ENCODE assay signal across 15 cellular contexts in the genomic region with DNA sequence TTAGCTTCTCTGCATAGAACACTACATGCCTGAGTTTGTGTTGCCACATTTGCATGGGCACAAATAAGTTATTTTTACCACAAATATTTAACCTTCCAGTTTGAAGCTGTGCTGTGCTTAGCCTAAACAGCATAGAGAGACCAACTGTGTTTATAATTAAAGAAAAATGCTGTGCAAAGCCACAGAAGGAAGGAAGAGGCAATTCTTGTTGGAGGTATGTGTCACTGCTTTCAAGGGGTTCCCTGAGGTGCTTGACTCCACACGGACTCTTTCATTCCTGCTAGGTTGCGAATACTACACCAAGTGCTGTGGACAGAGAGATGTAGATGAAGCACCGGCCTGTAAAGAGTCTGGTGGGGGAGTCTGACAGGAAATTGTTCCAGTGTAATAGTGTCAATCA. TPM values are rescaled to one million over a fixed set of nuclear protein-coding genes. Genes with fewer than 3 reads are reported as not detected.
"Had no signal": no experiment of that assay in that cellular context is flagged by ENCODE, and none has a peak within 500 bp of the region (broad histone marks: within the 10 kb centered on the region; RNA-seq: fewer than 3 reads in every experiment).

No MANE protein-coding gene starts in this region.

- H3K27ac ChIP-seq: coronary artery, skin epidermis, thyroid gland, uterus had no signal

- H3K9me3 ChIP-seq: thyroid gland, uterus had no signal

- H3K27me3 ChIP-seq: thyroid gland, uterus had no signal

- H3K36me3 ChIP-seq: thyroid gland, uterus had no signal

- H3K4me3 ChIP-seq: coronary artery, skin epidermis, thyroid gland, uterus had no signal

- H3K4me1 ChIP-seq: thyroid gland, uterus had no signal

- DNase-seq: activated CD4-positive, alpha-beta memory T cell treated with anti-CD3 and anti-CD28 coated beads for 36 hours; activated CD4-positive, alpha-beta T cell treated with anti-CD3 and anti-CD28 coated beads for 1 hour; activated gamma-delta T cell; activated naive CD8-positive, alpha-beta T cell treated with anti-CD3 and anti-CD28 coated beads for 36 hours; activated T-cell treated with anti-CD3 and anti-CD28 coated beads, Interleukin-2, amount 50 U/mL, for 48 hours; aorta; caudate nucleus; effector CD8-positive, alpha-beta T cell; hippocampal formation; kidney glomerular epithelial cell; thyroid gland; uterus had no signal

RNA-seq across cellular contexts. Expression of gene OLFML1, which starts 47.6 kb away (rescaled TPM):
- total RNA-seq: activated CD4-positive, alpha-beta memory T cell treated with anti-CD3 and anti-CD28 coated beads for 36 hours; activated naive CD8-positive, alpha-beta T cell treated with anti-CD3 and anti-CD28 coated beads for 36 hours; myocyte had no signal
